In the genomic region with DNA sequence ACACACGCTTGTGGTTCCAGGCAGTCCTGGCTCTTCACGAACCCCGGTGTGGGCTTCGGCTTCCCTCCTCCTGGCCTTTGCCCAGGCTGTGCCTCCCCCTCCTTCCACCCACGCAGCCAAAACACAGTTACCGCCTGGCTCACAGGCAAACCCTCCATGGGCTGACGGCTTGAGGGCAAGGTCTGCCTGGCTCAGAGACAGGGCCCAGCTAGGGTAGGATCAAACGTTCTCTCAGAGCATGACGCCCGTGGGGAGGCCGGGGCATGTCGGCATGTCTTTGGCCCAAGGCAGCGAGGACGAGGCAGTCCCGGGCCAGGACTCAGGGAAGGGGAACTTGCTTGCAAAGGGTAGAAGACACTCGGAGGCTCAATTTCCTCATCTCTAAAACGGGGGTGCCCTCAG, we compare ENCODE assay signal across 1 cellular context.
A peak's percentile ranks its signal among the peaks of the same experiment; 100 is the strongest.
TF ChIP-seq lines count a peak whose summit lies in the region.

No MANE protein-coding gene starts in this region.

TF ChIP-seq in HepG2, 621 proteins besides CTCF, POLR2A, EP300 and RAD21 (continued from another document and continues in another):
- TF ChIP-seq, protein P1, sequence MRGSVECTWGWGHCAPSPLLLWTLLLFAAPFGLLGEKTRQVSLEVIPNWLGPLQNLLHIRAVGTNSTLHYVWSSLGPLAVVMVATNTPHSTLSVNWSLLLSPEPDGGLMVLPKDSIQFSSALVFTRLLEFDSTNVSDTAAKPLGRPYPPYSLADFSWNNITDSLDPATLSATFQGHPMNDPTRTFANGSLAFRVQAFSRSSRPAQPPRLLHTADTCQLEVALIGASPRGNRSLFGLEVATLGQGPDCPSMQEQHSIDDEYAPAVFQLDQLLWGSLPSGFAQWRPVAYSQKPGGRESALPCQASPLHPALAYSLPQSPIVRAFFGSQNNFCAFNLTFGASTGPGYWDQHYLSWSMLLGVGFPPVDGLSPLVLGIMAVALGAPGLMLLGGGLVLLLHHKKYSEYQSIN (CRISPR knock-in tag; IDR thresholded peaks at IDR 0.05; ENCODE audit: borderline replicate concordance) = no peak
- TF ChIP-seq NFYC (CRISPR knock-in tag; IDR thresholded peaks at IDR 0.05) (0 out of 2 replicates have a peak, but pooled peaks have one; percentile 7), ZBTB20 (CRISPR knock-in tag; IDR thresholded peaks at IDR 0.05; ENCODE audit: borderline replicate concordance, low read depth) (peak; percentile 14; the same call in 1 of the 2 replicates), ZNF557 (CRISPR knock-in tag; IDR thresholded peaks at IDR 0.05) (no peak), ZNF326 (CRISPR knock-in tag; IDR thresholded peaks at IDR 0.05; ENCODE audit: borderline replicate concordance) (no peak), ZNF343 (CRISPR knock-in tag; IDR thresholded peaks at IDR 0.05) (no peak), ZNF772 (CRISPR knock-in tag; IDR thresholded peaks at IDR 0.05) (peak; percentile 81; the same call in 1 of the 2 replicates), ZNF546 (CRISPR knock-in tag; conservative IDR thresholded peaks at IDR 0.05) (no peak), ATM (IDR thresholded peaks at IDR 0.05; ENCODE audit: borderline replicate concordance) (no peak), ZNF788 (CRISPR knock-in tag; IDR thresholded peaks at IDR 0.05; ENCODE audit: borderline replicate concordance) (no peak), HMGA1 (CRISPR knock-in tag; conservative IDR thresholded peaks at IDR 0.05) (no peak), ZGPAT (CRISPR knock-in tag; IDR thresholded peaks at IDR 0.05) (no peak), FOXO4 (CRISPR knock-in tag; conservative IDR thresholded peaks at IDR 0.05) (no peak), ZNF784 (CRISPR knock-in tag; IDR thresholded peaks at IDR 0.05; ENCODE audit: borderline replicate concordance) (no peak), FOXP1 (IDR thresholded peaks at IDR 0.05) (no peak), FOXP1 (CRISPR knock-in tag; IDR thresholded peaks at IDR 0.05) (no peak), ETS1 (CRISPR knock-in tag; IDR thresholded peaks at IDR 0.05) (no peak), ZBTB25 (CRISPR knock-in tag; IDR thresholded peaks at IDR 0.05) (no peak), TSC22D2 (CRISPR knock-in tag; IDR thresholded peaks at IDR 0.05; ENCODE audit: borderline replicate concordance) (no peak), HES4 (CRISPR knock-in tag; IDR thresholded peaks at IDR 0.05; ENCODE audit: borderline replicate concordance) (no peak), KDM3A (CRISPR knock-in tag; IDR thresholded peaks at IDR 0.05; ENCODE audit: low read depth) (no peak), ZNF737 (CRISPR knock-in tag; IDR thresholded peaks at IDR 0.05; ENCODE audit: borderline replicate concordance) (no peak), HNRNPLL (IDR thresholded peaks at IDR 0.05; ENCODE audit: low read depth, low read length, poor library complexity, severe bottlenecking) (peak; percentile 39), ZBTB1 (CRISPR knock-in tag; IDR thresholded peaks at IDR 0.05; ENCODE audit: borderline replicate concordance) (no peak), HDAC1 (CRISPR knock-in tag; IDR thresholded peaks at IDR 0.05) (peak; percentile 74), YY1 (IDR thresholded peaks at IDR 0.05; ENCODE audit: insufficient read depth, insufficient replicate concordance, low read depth, low read length) (no peak), ZNF124 (CRISPR knock-in tag; IDR thresholded peaks at IDR 0.05) (no peak), MXI1 (IDR thresholded peaks at IDR 0.05; ENCODE audit: borderline replicate concordance, low read depth, low read length) (no peak), KLF15 (CRISPR knock-in tag; IDR thresholded peaks at IDR 0.05; ENCODE audit: borderline replicate concordance) (no peak), ZNF878 (CRISPR knock-in tag; IDR thresholded peaks at IDR 0.05) (no peak), WIZ (CRISPR knock-in tag; IDR thresholded peaks at IDR 0.05) (no peak), ZNF816 (CRISPR knock-in tag; IDR thresholded peaks at IDR 0.05; ENCODE audit: borderline replicate concordance) (no peak), PITX1 (CRISPR knock-in tag; IDR thresholded peaks at IDR 0.05) (no peak; the same call in 1 of the 2 replicates), TBL1XR1 (IDR thresholded peaks at IDR 0.05; ENCODE audit: borderline replicate concordance, low read length, partially characterized antibody) (no peak), TGIF2 (CRISPR knock-in tag; IDR thresholded peaks at IDR 0.05) (no peak), ZNF263 (CRISPR knock-in tag; IDR thresholded peaks at IDR 0.05) (peak; percentile 32; the same call in 1 of the 2 replicates), ZNF260 (CRISPR knock-in tag; IDR thresholded peaks at IDR 0.05; ENCODE audit: borderline replicate concordance, low read depth) (no peak), HIC2 (CRISPR knock-in tag; IDR thresholded peaks at IDR 0.05; ENCODE audit: low read depth) (peak; percentile 76), RAD51 (IDR thresholded peaks at IDR 0.05; ENCODE audit: borderline replicate concordance) (no peak), CCAR2 (optimal IDR thresholded peaks at IDR 0.05; ENCODE audit: low read depth, low read length) (no peak), TAF1 (CRISPR knock-in tag; IDR thresholded peaks at IDR 0.05) (no peak), ZNF766 (CRISPR knock-in tag; IDR thresholded peaks at IDR 0.05; ENCODE audit: borderline replicate concordance) (no peak), RXRB (CRISPR knock-in tag; IDR thresholded peaks at IDR 0.05; ENCODE audit: borderline replicate concordance) (0 out of 2 replicates have a peak, but pooled peaks have one; percentile 48), SMARCC2 (IDR thresholded peaks at IDR 0.05) (no peak), BORCS8-MEF2B (CRISPR knock-in tag; IDR thresholded peaks at IDR 0.05) (peak; percentile 86), MXD4 (CRISPR knock-in tag; IDR thresholded peaks at IDR 0.05) (0 out of 2 replicates have a peak, but pooled peaks have one; percentile 21)
- TF ChIP-seq, protein P2, sequence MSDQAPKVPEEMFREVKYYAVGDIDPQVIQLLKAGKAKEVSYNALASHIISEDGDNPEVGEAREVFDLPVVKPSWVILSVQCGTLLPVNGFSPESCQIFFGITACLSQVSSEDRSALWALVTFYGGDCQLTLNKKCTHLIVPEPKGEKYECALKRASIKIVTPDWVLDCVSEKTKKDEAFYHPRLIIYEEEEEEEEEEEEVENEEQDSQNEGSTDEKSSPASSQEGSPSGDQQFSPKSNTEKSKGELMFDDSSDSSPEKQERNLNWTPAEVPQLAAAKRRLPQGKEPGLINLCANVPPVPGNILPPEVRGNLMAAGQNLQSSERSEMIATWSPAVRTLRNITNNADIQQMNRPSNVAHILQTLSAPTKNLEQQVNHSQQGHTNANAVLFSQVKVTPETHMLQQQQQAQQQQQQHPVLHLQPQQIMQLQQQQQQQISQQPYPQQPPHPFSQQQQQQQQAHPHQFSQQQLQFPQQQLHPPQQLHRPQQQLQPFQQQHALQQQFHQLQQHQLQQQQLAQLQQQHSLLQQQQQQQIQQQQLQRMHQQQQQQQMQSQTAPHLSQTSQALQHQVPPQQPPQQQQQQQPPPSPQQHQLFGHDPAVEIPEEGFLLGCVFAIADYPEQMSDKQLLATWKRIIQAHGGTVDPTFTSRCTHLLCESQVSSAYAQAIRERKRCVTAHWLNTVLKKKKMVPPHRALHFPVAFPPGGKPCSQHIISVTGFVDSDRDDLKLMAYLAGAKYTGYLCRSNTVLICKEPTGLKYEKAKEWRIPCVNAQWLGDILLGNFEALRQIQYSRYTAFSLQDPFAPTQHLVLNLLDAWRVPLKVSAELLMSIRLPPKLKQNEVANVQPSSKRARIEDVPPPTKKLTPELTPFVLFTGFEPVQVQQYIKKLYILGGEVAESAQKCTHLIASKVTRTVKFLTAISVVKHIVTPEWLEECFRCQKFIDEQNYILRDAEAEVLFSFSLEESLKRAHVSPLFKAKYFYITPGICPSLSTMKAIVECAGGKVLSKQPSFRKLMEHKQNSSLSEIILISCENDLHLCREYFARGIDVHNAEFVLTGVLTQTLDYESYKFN (CRISPR knock-in tag; conservative IDR thresholded peaks at IDR 0.05) = peak; percentile 68
- TF ChIP-seq, protein P3, sequence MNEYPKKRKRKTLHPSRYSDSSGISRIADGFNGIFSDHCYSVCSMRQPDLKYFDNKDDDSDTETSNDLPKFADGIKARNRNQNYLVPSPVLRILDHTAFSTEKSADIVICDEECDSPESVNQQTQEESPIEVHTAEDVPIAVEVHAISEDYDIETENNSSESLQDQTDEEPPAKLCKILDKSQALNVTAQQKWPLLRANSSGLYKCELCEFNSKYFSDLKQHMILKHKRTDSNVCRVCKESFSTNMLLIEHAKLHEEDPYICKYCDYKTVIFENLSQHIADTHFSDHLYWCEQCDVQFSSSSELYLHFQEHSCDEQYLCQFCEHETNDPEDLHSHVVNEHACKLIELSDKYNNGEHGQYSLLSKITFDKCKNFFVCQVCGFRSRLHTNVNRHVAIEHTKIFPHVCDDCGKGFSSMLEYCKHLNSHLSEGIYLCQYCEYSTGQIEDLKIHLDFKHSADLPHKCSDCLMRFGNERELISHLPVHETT (CRISPR knock-in tag; conservative IDR thresholded peaks at IDR 0.05) = no peak
- TF ChIP-seq, protein P4, sequence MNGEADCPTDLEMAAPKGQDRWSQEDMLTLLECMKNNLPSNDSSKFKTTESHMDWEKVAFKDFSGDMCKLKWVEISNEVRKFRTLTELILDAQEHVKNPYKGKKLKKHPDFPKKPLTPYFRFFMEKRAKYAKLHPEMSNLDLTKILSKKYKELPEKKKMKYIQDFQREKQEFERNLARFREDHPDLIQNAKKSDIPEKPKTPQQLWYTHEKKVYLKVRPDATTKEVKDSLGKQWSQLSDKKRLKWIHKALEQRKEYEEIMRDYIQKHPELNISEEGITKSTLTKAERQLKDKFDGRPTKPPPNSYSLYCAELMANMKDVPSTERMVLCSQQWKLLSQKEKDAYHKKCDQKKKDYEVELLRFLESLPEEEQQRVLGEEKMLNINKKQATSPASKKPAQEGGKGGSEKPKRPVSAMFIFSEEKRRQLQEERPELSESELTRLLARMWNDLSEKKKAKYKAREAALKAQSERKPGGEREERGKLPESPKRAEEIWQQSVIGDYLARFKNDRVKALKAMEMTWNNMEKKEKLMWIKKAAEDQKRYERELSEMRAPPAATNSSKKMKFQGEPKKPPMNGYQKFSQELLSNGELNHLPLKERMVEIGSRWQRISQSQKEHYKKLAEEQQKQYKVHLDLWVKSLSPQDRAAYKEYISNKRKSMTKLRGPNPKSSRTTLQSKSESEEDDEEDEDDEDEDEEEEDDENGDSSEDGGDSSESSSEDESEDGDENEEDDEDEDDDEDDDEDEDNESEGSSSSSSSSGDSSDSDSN (CRISPR knock-in tag; IDR thresholded peaks at IDR 0.05) = peak; percentile 44; the same call in 1 of the 2 replicates
